In genomic region chr10:74814792-74815191, GRCh38 we compare ENCODE assay signal across 23 cellular contexts. TPM values are rescaled to one million over a fixed set of nuclear protein-coding genes. Genes with fewer than 3 reads are reported as not detected.
DNase-seq lines count a peak whose midpoint lies in the region; ATAC-seq and TF ChIP-seq lines count a peak whose summit lies in the region.
"Had no signal": no experiment of that assay in that cellular context is flagged by ENCODE, and none has a peak within 500 bp of the region (broad histone marks: within the 10 kb centered on the region; RNA-seq: fewer than 3 reads in every experiment).

No MANE protein-coding gene starts in this region.

- no peak overlapping the region for H3K4me3 ChIP-seq in left ventricle myocardium inferior
- H3K4me3 ChIP-seq in PC-3 (ENCODE audit: low read length), result no peak overlapping the region
- H3K4me3 ChIP-seq in right lobe of liver, result no peak overlapping the region
- H3K4me3 ChIP-seq: A549; BLaER1 treated with 17β-estradiol and CSF1 and Interleukin-3, amounts not matched to agents 10 nM and 100 nM; HAP-1 had no signal

- intact Hi-C loops in Right ventricle myocardium superior (cut with DNase I), result no loop called here
- intact Hi-C loops in left ventricle myocardium inferior (cut with micrococcal nuclease), result no loop called here
- intact Hi-C loops in PC-3 (cut with micrococcal nuclease), result no loop called here
- intact Hi-C loops in right lobe of liver (cut with DNase I), result no loop called here

- POLR2A ChIA-PET in PC-3 (lab: Charles Lee; ENCODE audit: unreplicated experiment), result interaction anchor here (0.6 kb wide), 1 partner anchor 100 kb away, joined by 4 read pairs; no protein-coding TSS in a partner anchor
- POLR2A ChIA-PET in activated CD4-positive, alpha-beta memory T cell treated with anti-CD3 and anti-CD28 coated beads, Interleukin-2, amount 10 ng/mL, durations not matched to agents 7 days and 5 days (lab: Charles Lee), result interaction anchor here (0.6 kb wide), 1 partner anchor 67 kb away, joined by 3 read pairs; no protein-coding TSS in a partner anchor

- H3K27ac ChIP-seq in left ventricle myocardium inferior (replicated peaks) (no peak overlapping the region), PC-3 (ENCODE audit: low read length) (no peak overlapping the region), right lobe of liver (no peak overlapping the region)
- H3K27ac ChIP-seq: A549; BLaER1 treated with 17β-estradiol and CSF1 and Interleukin-3, amounts not matched to agents 10 nM and 100 nM had no signal

- H3K4me2 ChIP-seq in PC-3 (ENCODE audit: low read length), result no peak overlapping the region
- H3K4me2 ChIP-seq: A549; BLaER1 treated with 17β-estradiol and CSF1 and Interleukin-3, amounts not matched to agents 10 nM and 100 nM had no signal

- H2AFZ ChIP-seq in PC-3 (ENCODE audit: low read length), result no peak overlapping the region

- no peak overlapping the region for H3K27ac Mint-ChIP-seq in activated CD4-positive, alpha-beta memory T cell treated with anti-CD3 and anti-CD28 coated beads, Interleukin-2, amount 10 ng/mL, durations not matched to agents 7 days and 5 days
- H3K27ac Mint-ChIP-seq: CD14-positive monocyte; CD4-positive, alpha-beta T cell; HFFc6 had no signal

- TF ChIP-seq POLR2A in right lobe of liver (IDR thresholded peaks at IDR 0.05), result no peak

- no peaks in the 10 kb centered on the region for H3K9me2 ChIP-seq in PC-3 (replicated peaks; ENCODE audit: low read length)

- DNase-seq in Right ventricle myocardium superior, result no peak
- DNase-seq in left ventricle myocardium inferior, result no peak
- no peak for DNase-seq in PC-3
- peak; percentile 60 for DNase-seq in medulla oblongata (ENCODE audit: extremely low spot score)
- DNase-seq in superior temporal gyrus (ENCODE audit: extremely low spot score), result peak; percentile 4
- no peak for DNase-seq in activated CD4-positive, alpha-beta memory T cell treated with anti-CD3 and anti-CD28 coated beads, Interleukin-2, amount 10 ng/mL, durations not matched to agents 7 days and 5 days
- no peak for DNase-seq in right lobe of liver
- DNase-seq: 8988T; ACHN; AML-193; BE2C; Calu3; CD4-positive, alpha-beta T cell; COR-L47; DMS53; DMS79 treated with DMSO at 0.1 percent for 48 hours; GF-D8; GOT3; HFFc6 had no signal

- H3K4me1 ChIP-seq in left ventricle myocardium inferior (no peaks in the 10 kb centered on the region), PC-3 (ENCODE audit: insufficient read depth, low read length) (no peaks in the 10 kb centered on the region), right lobe of liver (no peaks in the 10 kb centered on the region)
- H3K4me1 ChIP-seq: A549; BE2C; BLaER1 treated with 17β-estradiol and CSF1 and Interleukin-3, amounts not matched to agents 10 nM and 100 nM; HAP-1 had no signal

- H3K36me3 Mint-ChIP-seq in activated CD4-positive, alpha-beta memory T cell treated with anti-CD3 and anti-CD28 coated beads, Interleukin-2, amount 10 ng/mL, durations not matched to agents 7 days and 5 days (ENCODE audit: low read depth), result peaks cover 3% of the 10 kb centered on the region
- H3K36me3 Mint-ChIP-seq: CD14-positive monocyte had no signal

- H3K27me3 Mint-ChIP-seq in activated CD4-positive, alpha-beta memory T cell treated with anti-CD3 and anti-CD28 coated beads, Interleukin-2, amount 10 ng/mL, durations not matched to agents 7 days and 5 days, result no peaks in the 10 kb centered on the region
- H3K27me3 Mint-ChIP-seq: CD4-positive, alpha-beta T cell had no signal

- H3K27me3 ChIP-seq in left ventricle myocardium inferior (ENCODE audit: low read depth), result peaks cover 6% of the 10 kb centered on the region
- H3K27me3 ChIP-seq in PC-3 (ENCODE audit: low read length), result no peaks in the 10 kb centered on the region
- H3K27me3 ChIP-seq in right lobe of liver, result no peaks in the 10 kb centered on the region
- H3K27me3 ChIP-seq: BE2C; BLaER1 treated with 17β-estradiol and CSF1 and Interleukin-3, amounts not matched to agents 10 nM and 100 nM had no signal

- CTCF ChIA-PET in PC-3 (lab: Charles Lee), result no interaction called here
- CTCF ChIA-PET in activated CD4-positive, alpha-beta memory T cell treated with anti-CD3 and anti-CD28 coated beads, Interleukin-2, amount 10 ng/mL, durations not matched to agents 7 days and 5 days (lab: Charles Lee), result no interaction called here

- no peaks in the 10 kb centered on the region for H3F3A ChIP-seq in PC-3 (ENCODE audit: low read length, unreplicated experiment)

- ATAC-seq in Right ventricle myocardium superior (ENCODE audit: poor library complexity) (peak; percentile 61), PC-3 (peak; percentile 27; the same call in 1 of the 2 replicates), right lobe of liver (no peak)
- ATAC-seq: A549 had no signal

- no peak for TF ChIP-seq CTCF in left ventricle myocardium inferior (IDR thresholded peaks at IDR 0.05; ENCODE audit: borderline replicate concordance)
- TF ChIP-seq CTCF in PC-3 (conservative IDR thresholded peaks at IDR 0.05; ENCODE audit: low read depth, low read length), result no peak
- TF ChIP-seq CTCF in right lobe of liver (IDR thresholded peaks at IDR 0.05), result no peak

- peaks cover 16% of the 10 kb centered on the region for H3K9me3 ChIP-seq in left ventricle myocardium inferior (replicated peaks)
- H3K9me3 ChIP-seq in PC-3 (ENCODE audit: low read length), result peaks cover 20% of the 10 kb centered on the region
- H3K9me3 ChIP-seq in right lobe of liver, result no peaks in the 10 kb centered on the region

- no peaks in the 10 kb centered on the region for H3K79me2 ChIP-seq in PC-3 (ENCODE audit: low read length)

- H3K36me3 ChIP-seq in left ventricle myocardium inferior (no peaks in the 10 kb centered on the region), PC-3 (ENCODE audit: low read depth, low read length) (peaks cover 6% of the 10 kb centered on the region; the same call in 1 of the 2 replicates), right lobe of liver (no peaks in the 10 kb centered on the region)
- H3K36me3 ChIP-seq: BE2C; BLaER1 treated with 17β-estradiol and CSF1 and Interleukin-3, amounts not matched to agents 10 nM and 100 nM; HAP-1 had no signal

- peaks cover 10% of the 10 kb centered on the region for H3K9me3 Mint-ChIP-seq in activated CD4-positive, alpha-beta memory T cell treated with anti-CD3 and anti-CD28 coated beads, Interleukin-2, amount 10 ng/mL, durations not matched to agents 7 days and 5 days
- H3K9me3 Mint-ChIP-seq: CD4-positive, alpha-beta T cell had no signal

- BruUV-seq in PC-3 (replicated peaks; lab: Mats Ljungman, UMichigan), result no TSS peak

- H3K4me3 Mint-ChIP-seq in activated CD4-positive, alpha-beta memory T cell treated with anti-CD3 and anti-CD28 coated beads, Interleukin-2, amount 10 ng/mL, durations not matched to agents 7 days and 5 days, result no peak overlapping the region
- H3K4me3 Mint-ChIP-seq: CD14-positive monocyte; CD4-positive, alpha-beta T cell; HFFc6 had no signal

- H3K4me1 Mint-ChIP-seq in activated CD4-positive, alpha-beta memory T cell treated with anti-CD3 and anti-CD28 coated beads, Interleukin-2, amount 10 ng/mL, durations not matched to agents 7 days and 5 days, result peaks cover 5% of the 10 kb centered on the region
- H3K4me1 Mint-ChIP-seq: CD14-positive monocyte had no signal

- no peaks in the 10 kb centered on the region for H4K20me1 ChIP-seq in PC-3 (ENCODE audit: low read length)
- H4K20me1 ChIP-seq: BLaER1 treated with 17β-estradiol and CSF1 and Interleukin-3, amounts not matched to agents 10 nM and 100 nM had no signal

- no peak overlapping the region for H3K9ac ChIP-seq in PC-3 (ENCODE audit: low read length)
- H3K9ac ChIP-seq: BLaER1 treated with 17β-estradiol and CSF1 and Interleukin-3, amounts not matched to agents 10 nM and 100 nM had no signal

RNA-seq across cellular contexts. Expression of gene KAT6B, which starts 11.6 kb away (rescaled TPM):
- total RNA-seq in Right ventricle myocardium superior (36.2 TPM), left ventricle myocardium inferior (41.0 TPM), PC-3 (2014; rRNA removed) (83.0 and 94.5 TPM in 2 replicates), right lobe of liver (10 to 100 TPM in 4 of 6 experiments, 1 to 10 TPM in 2; 9.2 to 17.1 (median 10.3) TPM)
- 10 to 100 TPM; 20.2 to 21.8 TPM for total RNA-seq in activated CD4-positive, alpha-beta memory T cell treated with anti-CD3 and anti-CD28 coated beads, Interleukin-2, amount 10 ng/mL, durations not matched to agents 7 days and 5 days

Comparison
In these comparisons a context has a peak if more than half of its experiments do, and no peak if none do; other contexts are left out.
1. ATAC-seq: peak in Right ventricle myocardium superior (single experiment) and PC-3 (single experiment); none in right lobe of liver (0 of 4).
2. DNase-seq: peak in medulla oblongata (single experiment) and superior temporal gyrus (single experiment); none in Right ventricle myocardium superior (single experiment), left ventricle myocardium inferior (single experiment), PC-3 (single experiment), activated CD4-positive, alpha-beta memory T cell treated with anti-CD3 and anti-CD28 coated beads, Interleukin-2, amount 10 ng/mL, durations not matched to agents 7 days and 5 days (single experiment) and right lobe of liver (0 of 3).